1 cellular context compared by ENCODE assay signal in genomic region chr14:64705406-64706118, GRCh38.
TF ChIP-seq lines count a peak whose summit lies in the region.

No MANE protein-coding gene starts in this region.

TF ChIP-seq in A549, 52 proteins besides CTCF, POLR2A, EP300 and RAD21 (continued from another document):
- TF ChIP-seq REST (IDR thresholded peaks at IDR 0.05) (no peak), ZFP36 (IDR thresholded peaks at IDR 0.05; ENCODE audit: borderline replicate concordance, partially characterized antibody) (no peak), E2F6 (IDR thresholded peaks at IDR 0.05; ENCODE audit: borderline replicate concordance, low read depth) (peak; percentile 51; the same call in 1 of the 2 replicates), MAX (IDR thresholded peaks at IDR 0.05) (peak; percentile 77), PBX3 (IDR thresholded peaks at IDR 0.05) (no peak), KDM5A (IDR thresholded peaks at IDR 0.05) (no peak), HDAC2 (IDR thresholded peaks at IDR 0.05) (no peak), EHF (CRISPR knock-in tag; IDR thresholded peaks at IDR 0.05) (no peak)
TF ChIP-seq in A549: peak in this region for 2.
